20 cellular contexts compared by ENCODE assay signal in genomic region chr5:150075806-150076205, GRCh38. TPM values are rescaled to one million over a fixed set of nuclear protein-coding genes. Genes with fewer than 3 reads are reported as not detected.
A peak's percentile ranks its signal among the peaks of the same experiment; 100 is the strongest.
DNase-seq lines count a peak whose midpoint lies in the region; ATAC-seq and TF ChIP-seq lines count a peak whose summit lies in the region.
"Had no signal": no experiment of that assay in that cellular context is flagged by ENCODE, and none has a peak within 500 bp of the region (broad histone marks: within the 10 kb centered on the region; RNA-seq: fewer than 3 reads in every experiment).

No MANE protein-coding gene starts in this region.

- H3K27ac ChIP-seq in BLaER1 treated with 17β-estradiol and CSF1 and Interleukin-3, amounts not matched to agents 10 nM and 100 nM, result no peak overlapping the region
- H3K27ac ChIP-seq: neutrophil, sigmoid colon had no signal

- H3K9ac ChIP-seq in BLaER1 treated with 17β-estradiol and CSF1 and Interleukin-3, amounts not matched to agents 10 nM and 100 nM, result no peak overlapping the region

- no peak for TF ChIP-seq CTCF in GM13976 (IDR thresholded peaks at IDR 0.05; ENCODE audit: borderline replicate concordance, control extremely low read depth, extremely low read depth, insufficient read depth, missing control alignments)

- CTCF ChIA-PET in activated CD4-positive, alpha-beta memory T cell treated with anti-CD3 and anti-CD28 coated beads for 36 hours (lab: Charles Lee), result no interaction called here

- H3K4me1 Mint-ChIP-seq in activated CD4-positive, alpha-beta memory T cell treated with anti-CD3 and anti-CD28 coated beads for 36 hours (ENCODE audit: low read depth), result no peaks in the 10 kb centered on the region
- H3K4me1 Mint-ChIP-seq: activated CD4-positive, alpha-beta T cell treated with anti-CD3 and anti-CD28 coated beads, Interleukin-2, amount 10 ng/mL, durations not matched to agents 24 days and 14 days; brain; CD4-positive, CD25-positive, alpha-beta regulatory T cell; immature natural killer cell; memory B cell had no signal

- peak; percentile 62 for ATAC-seq in SK-N-SH treated with all-trans-retinoic acid at 6 μM for 48 hours
- ATAC-seq in HG02759 (IDR thresholded peaks at IDR 0.05; ENCODE audit: unreplicated experiment), result no peak
- ATAC-seq in GM21786 (IDR thresholded peaks at IDR 0.05; ENCODE audit: unreplicated experiment), result no peak

- H3K4me2 ChIP-seq in BLaER1 treated with 17β-estradiol and CSF1 and Interleukin-3, amounts not matched to agents 10 nM and 100 nM, result peak overlapping the region in 8 of 11 experiments; percentile 2 to 99 (median 62); a peak in 11 of 22 replicates

- intact Hi-C loops in activated CD4-positive, alpha-beta memory T cell treated with anti-CD3 and anti-CD28 coated beads for 36 hours (cut with micrococcal nuclease), result no loop called here

- peak; percentile 21 for DNase-seq in GM13976 (ENCODE audit: low spot score)
- peak; percentile 51 for DNase-seq in islet precursor cell
- no peak for DNase-seq in activated CD4-positive, alpha-beta memory T cell treated with anti-CD3 and anti-CD28 coated beads for 36 hours
- DNase-seq in KG1 (lab: John Stamatoyannopoulos, UW), result no peak
- DNase-seq: activated CD4-positive, alpha-beta T cell treated with anti-CD3 and anti-CD28 coated beads, Interleukin-2, amount 10 ng/mL, durations not matched to agents 24 days and 14 days; activated gamma-delta T cell; CD4-positive, CD25-positive, alpha-beta regulatory T cell; immature natural killer cell; NCI-H1105; NCI-H446 treated with DMSO at 0.1 percent for 48 hours; sigmoid colon; stimulated activated naive CD4-positive, alpha-beta T cell treated with Interleukin-2 at 50 U/mL for 16 hours had no signal

- peaks cover 21 to 100% (median 58%) of the 10 kb centered on the region in 10 experiments for H3K4me1 ChIP-seq in BLaER1 treated with 17β-estradiol and CSF1 and Interleukin-3, amounts not matched to agents 10 nM and 100 nM
- H3K4me1 ChIP-seq: sigmoid colon had no signal

- no peaks in the 10 kb centered on the region for H3K36me3 Mint-ChIP-seq in activated CD4-positive, alpha-beta memory T cell treated with anti-CD3 and anti-CD28 coated beads for 36 hours
- H3K36me3 Mint-ChIP-seq: brain; CD4-positive, CD25-positive, alpha-beta regulatory T cell had no signal

- no peaks in the 10 kb centered on the region for H3K27me3 Mint-ChIP-seq in activated CD4-positive, alpha-beta memory T cell treated with anti-CD3 and anti-CD28 coated beads for 36 hours

- no peaks in the 10 kb centered on the region for H3K9me3 Mint-ChIP-seq in activated CD4-positive, alpha-beta memory T cell treated with anti-CD3 and anti-CD28 coated beads for 36 hours
- H3K9me3 Mint-ChIP-seq: activated CD4-positive, alpha-beta T cell treated with anti-CD3 and anti-CD28 coated beads, Interleukin-2, amount 10 ng/mL, durations not matched to agents 24 days and 14 days; immature natural killer cell; memory B cell; T-helper 1 cell treated with Interleukin-12 subunit alpha and Interleukin-12 subunit beta and Interleukin-4 antibody, amounts not matched to agents 30 μg/mL and 1 μg/mL, for 36 hours had no signal

- H3K4me3 Mint-ChIP-seq in activated CD4-positive, alpha-beta memory T cell treated with anti-CD3 and anti-CD28 coated beads for 36 hours, result no peak overlapping the region
- H3K4me3 Mint-ChIP-seq: activated CD4-positive, alpha-beta T cell treated with anti-CD3 and anti-CD28 coated beads, Interleukin-2, amount 10 ng/mL, durations not matched to agents 24 days and 14 days; brain; CD4-positive, CD25-positive, alpha-beta regulatory T cell; immature natural killer cell; memory B cell; T-helper 1 cell treated with Interleukin-12 subunit alpha and Interleukin-12 subunit beta and Interleukin-4 antibody, amounts not matched to agents 30 μg/mL and 1 μg/mL, for 36 hours had no signal

- peaks cover 0 to 100% (median 0%) of the 10 kb centered on the region in 11 experiments; a peak in 2 of 22 replicates for H4K20me1 ChIP-seq in BLaER1 treated with 17β-estradiol and CSF1 and Interleukin-3, amounts not matched to agents 10 nM and 100 nM

- no peak overlapping the region for H3K4me3 ChIP-seq in BLaER1 treated with 17β-estradiol and CSF1 and Interleukin-3, amounts not matched to agents 10 nM and 100 nM
- H3K4me3 ChIP-seq: sigmoid colon had no signal

- POLR2A ChIA-PET in activated CD4-positive, alpha-beta memory T cell treated with anti-CD3 and anti-CD28 coated beads for 36 hours (lab: Charles Lee), result no interaction called here

- no peaks in the 10 kb centered on the region for H3K27me3 ChIP-seq in BLaER1 treated with 17β-estradiol and CSF1 and Interleukin-3, amounts not matched to agents 10 nM and 100 nM
- H3K27me3 ChIP-seq: neutrophil, sigmoid colon had no signal

- H3K9me3 ChIP-seq in BLaER1 treated with 17β-estradiol and CSF1 and Interleukin-3, amounts not matched to agents 10 nM and 100 nM (replicated peaks in 1 of 11), result peaks cover 0 to 33% (median 18%) of the 10 kb centered on the region in 11 experiments; a peak in 18 of 22 replicates
- H3K9me3 ChIP-seq: neutrophil, sigmoid colon had no signal

- peaks cover 0 to 100% (median 30%) of the 10 kb centered on the region in 11 experiments; a peak in 12 of 22 replicates for H3K36me3 ChIP-seq in BLaER1 treated with 17β-estradiol and CSF1 and Interleukin-3, amounts not matched to agents 10 nM and 100 nM
- H3K36me3 ChIP-seq: sigmoid colon had no signal

- in situ Hi-C loops in GM13976 (cut with MboI; ENCODE audit: low sequenced_read_pairs, unreplicated experiment), result no loop called here

- no peak overlapping the region for H3K27ac Mint-ChIP-seq in activated CD4-positive, alpha-beta memory T cell treated with anti-CD3 and anti-CD28 coated beads for 36 hours
- H3K27ac Mint-ChIP-seq: activated CD4-positive, alpha-beta T cell treated with anti-CD3 and anti-CD28 coated beads, Interleukin-2, amount 10 ng/mL, durations not matched to agents 24 days and 14 days; brain; CD4-positive, CD25-positive, alpha-beta regulatory T cell; immature natural killer cell; memory B cell; T-helper 1 cell treated with Interleukin-12 subunit alpha and Interleukin-12 subunit beta and Interleukin-4 antibody, amounts not matched to agents 30 μg/mL and 1 μg/mL, for 36 hours had no signal

TF ChIP-seq in SK-N-SH treated with all-trans-retinoic acid at 6 μM for 48 hours, 23 proteins besides CTCF, POLR2A, EP300 and RAD21 (continues in another document):
- TF ChIP-seq ZNF70 (CRISPR knock-in tag; IDR thresholded peaks at IDR 0.05), result no peak
- no peak for TF ChIP-seq ZC3H10 (CRISPR knock-in tag; IDR thresholded peaks at IDR 0.05)
- TF ChIP-seq BACH2 (CRISPR knock-in tag; IDR thresholded peaks at IDR 0.05; ENCODE audit: borderline replicate concordance), result no peak
- no peak for TF ChIP-seq RARB (CRISPR knock-in tag; IDR thresholded peaks at IDR 0.05)
- TF ChIP-seq, protein P1, sequence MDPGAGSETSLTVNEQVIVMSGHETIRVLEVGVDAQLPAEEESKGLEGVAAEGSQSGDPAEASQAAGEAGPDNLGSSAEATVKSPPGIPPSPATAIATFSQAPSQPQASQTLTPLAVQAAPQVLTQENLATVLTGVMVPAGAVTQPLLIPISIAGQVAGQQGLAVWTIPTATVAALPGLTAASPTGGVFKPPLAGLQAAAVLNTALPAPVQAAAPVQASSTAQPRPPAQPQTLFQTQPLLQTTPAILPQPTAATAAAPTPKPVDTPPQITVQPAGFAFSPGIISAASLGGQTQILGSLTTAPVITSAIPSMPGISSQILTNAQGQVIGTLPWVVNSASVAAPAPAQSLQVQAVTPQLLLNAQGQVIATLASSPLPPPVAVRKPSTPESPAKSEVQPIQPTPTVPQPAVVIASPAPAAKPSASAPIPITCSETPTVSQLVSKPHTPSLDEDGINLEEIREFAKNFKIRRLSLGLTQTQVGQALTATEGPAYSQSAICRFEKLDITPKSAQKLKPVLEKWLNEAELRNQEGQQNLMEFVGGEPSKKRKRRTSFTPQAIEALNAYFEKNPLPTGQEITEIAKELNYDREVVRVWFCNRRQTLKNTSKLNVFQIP (CRISPR knock-in tag; IDR thresholded peaks at IDR 0.05; ENCODE audit: borderline replicate concordance, low read depth), result no peak
- TF ChIP-seq CREB5 (CRISPR knock-in tag; IDR thresholded peaks at IDR 0.05; ENCODE audit: low read depth), result no peak
- TF ChIP-seq PPARA (CRISPR knock-in tag; IDR thresholded peaks at IDR 0.05; ENCODE audit: borderline replicate concordance), result no peak
- no peak for TF ChIP-seq TOX (CRISPR knock-in tag; IDR thresholded peaks at IDR 0.05; ENCODE audit: borderline replicate concordance)
- TF ChIP-seq SNAI2 (CRISPR knock-in tag; IDR thresholded peaks at IDR 0.05), result no peak
- no peak for TF ChIP-seq PATZ1 (CRISPR knock-in tag; IDR thresholded peaks at IDR 0.05; ENCODE audit: borderline replicate concordance)
- TF ChIP-seq OSR1 (CRISPR knock-in tag; IDR thresholded peaks at IDR 0.05), result no peak
- no peak for TF ChIP-seq ZNF565 (CRISPR knock-in tag; conservative IDR thresholded peaks at IDR 0.05; ENCODE audit: low read depth)
- TF ChIP-seq ARNTL (CRISPR knock-in tag; IDR thresholded peaks at IDR 0.05; ENCODE audit: borderline replicate concordance, low read depth), result no peak

RNA-seq across cellular contexts. Expression of gene CSF1R, which starts 10.5 kb away (rescaled TPM):
- total RNA-seq in activated CD4-positive, alpha-beta memory T cell treated with anti-CD3 and anti-CD28 coated beads for 36 hours, result under 1 TPM; 0.41 to 0.78 TPM
- total RNA-seq: activated CD4-positive, alpha-beta T cell treated with anti-CD3 and anti-CD28 coated beads, Interleukin-2, amount 10 ng/mL, durations not matched to agents 24 days and 14 days; CD4-positive, CD25-positive, alpha-beta regulatory T cell had no signal

Comparison
In these comparisons a context has a peak if more than half of its experiments do, and no peak if none do; other contexts are left out.
1. DNase-seq: peak in GM13976 (single experiment) and islet precursor cell (single experiment); none in activated CD4-positive, alpha-beta memory T cell treated with anti-CD3 and anti-CD28 coated beads for 36 hours (single experiment) and KG1 (single experiment).